In the genomic region with DNA sequence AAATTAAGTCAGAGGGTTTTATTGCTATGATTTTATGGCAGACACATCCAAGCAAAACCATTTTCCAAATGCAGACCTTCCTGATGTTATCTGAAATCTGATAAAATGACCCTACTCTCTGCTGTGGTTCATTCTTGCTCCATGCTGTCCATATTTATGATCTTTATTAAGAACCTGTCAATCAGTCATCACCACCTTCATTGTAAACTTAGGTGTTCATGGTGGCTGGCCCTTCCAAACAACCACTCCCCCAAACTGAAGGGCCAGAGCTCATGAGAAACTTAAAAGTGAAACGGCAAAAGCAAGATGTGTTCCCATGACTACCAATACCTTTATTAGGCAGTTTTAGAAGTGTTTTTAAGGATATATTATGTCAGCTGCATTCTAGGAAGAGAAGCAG, we compare ENCODE assay signal across 16 cellular contexts.
"Had no signal": no experiment of that assay in that cellular context is flagged by ENCODE, and none has a peak within 500 bp of the region (broad histone marks: within the 10 kb centered on the region; RNA-seq: fewer than 3 reads in every experiment).

No MANE protein-coding gene starts in this region.

- H3K4me1 ChIP-seq: gastrocnemius medialis, lower lobe of right lung had no signal

- H3K27me3 ChIP-seq: gastrocnemius medialis, spleen, tibial artery had no signal

- H3K9me3 ChIP-seq: gastrocnemius medialis, lower lobe of right lung, spleen, tibial artery had no signal

- H3K9me3 Mint-ChIP-seq: naive thymus-derived CD8-positive, alpha-beta T cell; stimulated activated naive B cell treated with anti-CD40 and anti-IgM and Interleukin-4, amounts not matched to agents 10 μg/mL and 1 μg/mL and 100 μg/mL, for 72 hours; T-cell had no signal

- H3K27me3 Mint-ChIP-seq: naive thymus-derived CD8-positive, alpha-beta T cell; stimulated activated naive B cell treated with anti-CD40 and anti-IgM and Interleukin-4, amounts not matched to agents 10 μg/mL and 1 μg/mL and 100 μg/mL, for 72 hours; T-cell had no signal

- DNase-seq: activated CD4-positive, CD25-positive, alpha-beta regulatory T cell treated with anti-CD3 and anti-CD28 coated beads, Interleukin-2, amount 50 U/mL, for 72 hours; activated naive CD4-positive, alpha-beta T cell treated with Interleukin-2 at 50 U/mL for 16 hours; effector CD4-positive, alpha-beta T cell; gastrocnemius medialis; head of caudate nucleus; lower lobe of right lung; naive thymus-derived CD8-positive, alpha-beta T cell; spleen; stimulated activated naive B cell treated with anti-CD40 and anti-IgM and Interleukin-4, amounts not matched to agents 10 μg/mL and 1 μg/mL and 100 μg/mL, for 72 hours; T-cell; tibial artery had no signal

- H3K4me3 Mint-ChIP-seq: naive thymus-derived CD8-positive, alpha-beta T cell; stimulated activated naive B cell treated with anti-CD40 and anti-IgM and Interleukin-4, amounts not matched to agents 10 μg/mL and 1 μg/mL and 100 μg/mL, for 72 hours; T-cell had no signal

- H3K4me3 ChIP-seq: gastrocnemius medialis, lower lobe of right lung, spleen, tibial artery had no signal

- H3K27ac ChIP-seq: gastrocnemius medialis, lower lobe of right lung, spleen, tibial artery, VCaP had no signal

- FAIRE-seq: bronchial epithelial cell, keratinocyte had no signal

- ATAC-seq: esophagus mucosa; gastrocnemius medialis; lower lobe of right lung; naive thymus-derived CD8-positive, alpha-beta T cell; SK-N-SH treated with all-trans-retinoic acid at 6 μM for 48 hours; stimulated activated naive B cell treated with anti-CD40 and anti-IgM and Interleukin-4, amounts not matched to agents 10 μg/mL and 1 μg/mL and 100 μg/mL, for 72 hours; T-cell had no signal

- H3K27ac Mint-ChIP-seq: stimulated activated naive B cell treated with anti-CD40 and anti-IgM and Interleukin-4, amounts not matched to agents 10 μg/mL and 1 μg/mL and 100 μg/mL, for 72 hours had no signal
